16 cellular contexts compared by ENCODE assay signal in the genomic region with DNA sequence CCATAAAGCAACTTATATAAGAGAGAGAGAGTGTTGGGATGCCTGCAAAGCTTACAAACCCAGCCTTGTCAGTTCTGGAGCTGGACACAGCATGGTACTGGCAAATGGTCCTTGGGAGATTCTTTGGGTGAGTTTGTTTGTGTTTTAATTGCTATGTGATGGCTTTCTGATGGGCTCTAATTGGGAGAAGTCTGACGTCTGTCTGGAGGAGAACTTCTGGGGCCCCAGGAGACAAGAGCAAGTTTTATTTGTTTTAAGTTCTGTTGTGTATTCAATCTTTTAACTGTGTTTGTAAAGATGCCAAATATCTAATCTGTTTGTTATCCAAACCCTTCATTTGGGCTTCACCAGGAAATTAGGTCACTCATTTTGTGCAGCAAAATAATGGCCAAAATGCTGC. TPM values are rescaled to one million over a fixed set of nuclear protein-coding genes. Genes with fewer than 3 reads are reported as not detected.
A peak's percentile ranks its signal among the peaks of the same experiment; 100 is the strongest.
DNase-seq lines count a peak whose midpoint lies in the region; ATAC-seq, FAIRE-seq and TF ChIP-seq lines count a peak whose summit lies in the region.
"Had no signal": no experiment of that assay in that cellular context is flagged by ENCODE, and none has a peak within 500 bp of the region (broad histone marks: within the 10 kb centered on the region; RNA-seq: fewer than 3 reads in every experiment).

No MANE protein-coding gene starts in this region.

- H3K4me1 ChIP-seq in heart right ventricle (peaks cover 6 to 86% (median 46%) of the 10 kb centered on the region in 9 donors), vagina (peaks cover 10% of the 10 kb centered on the region), sigmoid colon (peaks cover 0 to 22% (median 13%) of the 10 kb centered on the region in 4 donors)

- TF ChIP-seq CTCF in heart right ventricle (IDR thresholded peaks at IDR 0.05): no peak
- no peak for TF ChIP-seq CTCF in bronchial epithelial cell (IDR thresholded peaks at IDR 0.05; ENCODE audit: insufficient read depth, low read length, severe bottlenecking)
- no peak for TF ChIP-seq CTCF in vagina (IDR thresholded peaks at IDR 0.05)
- TF ChIP-seq CTCF in sigmoid colon (IDR thresholded peaks at IDR 0.05): no peak

- no peak for TF ChIP-seq POLR2A in vagina (IDR thresholded peaks at IDR 0.05)
- TF ChIP-seq POLR2A in sigmoid colon (IDR thresholded peaks at IDR 0.05): no peak

- ATAC-seq in heart right ventricle: no peak
- no peak for ATAC-seq in Right ventricle myocardium superior (ENCODE audit: poor library complexity)
- ATAC-seq: stimulated activated naive CD8-positive, alpha-beta T cell treated with anti-CD3 and anti-CD28 coated beads, Interleukin-15, amount 100 ng/mL, for 72 hours; WTC11 had no signal

- H3K4me3 ChIP-seq in heart right ventricle (no peak overlapping the region), bronchial epithelial cell (ENCODE audit: low read depth, low read length) (no peak overlapping the region), vagina (no peak overlapping the region), sigmoid colon (no peak overlapping the region)
- H3K4me3 ChIP-seq: cardiac muscle cell, skin epidermis had no signal

- H3K36me3 ChIP-seq in heart right ventricle (peaks cover 0 to 67% (median 5%) of the 10 kb centered on the region in 9 donors), bronchial epithelial cell (ENCODE audit: control insufficient read depth, insufficient read depth, low read length) (no peaks in the 10 kb centered on the region), vagina (no peaks in the 10 kb centered on the region), sigmoid colon (no peaks in the 10 kb centered on the region)
- H3K36me3 ChIP-seq: cardiac muscle cell had no signal

- intact Hi-C loops in heart right ventricle (cut with DNase I): no loop called here
- intact Hi-C loops in Right ventricle myocardium superior (cut with DNase I): no loop called here
- intact Hi-C loops in vagina (cut with DNase I): no loop called here
- intact Hi-C loops in sigmoid colon (cut with DNase I): no loop called here

- H3K27me3 ChIP-seq in heart right ventricle (no peaks in the 10 kb centered on the region), bronchial epithelial cell (ENCODE audit: control insufficient read depth, insufficient read depth, low read length) (no peaks in the 10 kb centered on the region), vagina (no peaks in the 10 kb centered on the region), sigmoid colon (no peaks in the 10 kb centered on the region)
- H3K27me3 ChIP-seq: cardiac muscle cell had no signal

- peak overlapping the region in 9 of 10 donors; percentile 1 to 87 (median 46) for H3K27ac ChIP-seq in heart right ventricle
- peak overlapping the region; percentile 4 for H3K27ac ChIP-seq in vagina
- no peak overlapping the region for H3K27ac ChIP-seq in sigmoid colon
- H3K27ac ChIP-seq: cardiac muscle cell had no signal

- no peaks in the 10 kb centered on the region for H3K9me3 ChIP-seq in heart right ventricle
- H3K9me3 ChIP-seq in vagina: no peaks in the 10 kb centered on the region
- no peaks in the 10 kb centered on the region for H3K9me3 ChIP-seq in sigmoid colon

- 20 to 21% methylated on average over 1 of the region's 1 CpG for WGBS in heart right ventricle, 2 donors
- 30 to 52% methylated on average over 1 of the region's 1 CpG for WGBS in sigmoid colon, 2 donors

- FAIRE-seq in bronchial epithelial cell (lab: Jason Lieb, UNC): peak; percentile 7

- TF ChIP-seq EP300 in sigmoid colon (IDR thresholded peaks at IDR 0.05): no peak

- no peak for DNase-seq in heart right ventricle
- no peak for DNase-seq in Right ventricle myocardium superior
- no peak for DNase-seq in bronchial epithelial cell (ENCODE audit: low read depth)
- DNase-seq in iris pigment epithelial cell (ENCODE audit: low read depth): peak; percentile 54
- DNase-seq in vagina (ENCODE audit: extremely low spot score in 2 of 2): no peak
- no peak for DNase-seq in NCI-H1048 (lab: John Stamatoyannopoulos, UW)
- no peak for DNase-seq in sigmoid colon
- no peak for DNase-seq in UCSD-AML1 (lab: John Stamatoyannopoulos, UW; ENCODE audit: unreplicated experiment)
- DNase-seq: activated gamma-delta T cell treated with Interleukin-2 at 50 U/mL for 16 hours; mammary epithelial cell; NCI-H1092; stimulated activated naive CD8-positive, alpha-beta T cell treated with anti-CD3 and anti-CD28 coated beads, Interleukin-15, amount 100 ng/mL, for 72 hours had no signal

RNA-seq across cellular contexts. Expression of a gene that starts 50.3 kb away (rescaled TPM):
- total RNA-seq in heart right ventricle (10 to 100 TPM; 30.3 to 61.6 (median 47.2) TPM), Right ventricle myocardium superior (42.2 TPM), bronchial epithelial cell (17.4 and 21.9 TPM in 2 replicates), vagina (14.7 TPM), sigmoid colon (1 to 10 TPM; 5.6 to 8.6 (median 7.1) TPM)
- polyA plus RNA-seq in heart right ventricle (10 to 100 TPM; 35.6 to 35.9 TPM), sigmoid colon (1 to 10 TPM in 2 of 3 donors, under 1 TPM in 1; 0.23 to 4.2 (median 3.0) TPM)
- total RNA-seq: OCI-LY7 had no signal

Comparison
In these comparisons a context has a peak if more than half of its experiments do, and no peak if none do; other contexts are left out.
1. H3K27ac ChIP-seq: peak in heart right ventricle (9 of 10) and vagina (single experiment); none in sigmoid colon (0 of 4).